ENCODE assay signal across 1 cellular context in the genomic region with DNA sequence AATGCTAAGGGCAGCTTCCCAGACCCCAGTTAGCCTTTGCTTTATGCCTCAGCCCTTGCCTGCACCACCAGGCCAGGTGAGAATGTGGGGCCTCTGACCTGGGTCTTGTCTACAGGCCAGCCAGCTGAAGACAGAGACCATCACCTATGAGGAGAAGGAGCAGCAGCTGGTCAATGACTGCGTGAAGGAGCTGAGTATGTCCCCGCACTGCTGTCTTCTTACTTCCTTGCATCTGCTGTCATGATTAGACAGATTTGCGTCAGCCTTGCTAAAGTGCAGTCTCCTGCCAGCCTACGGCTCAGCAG.
TF ChIP-seq lines count a peak whose summit lies in the region.

No MANE protein-coding gene starts in this region.

TF ChIP-seq in WTC11, 78 proteins besides CTCF, POLR2A, EP300 and RAD21 (continued from another document):
- TF ChIP-seq ZNF532 (CRISPR knock-in tag; IDR thresholded peaks at IDR 0.05; ENCODE audit: borderline replicate concordance) = no peak
- TF ChIP-seq GABPB1 (CRISPR knock-in tag; IDR thresholded peaks at IDR 0.05) = no peak
- TF ChIP-seq FOXJ3 (CRISPR knock-in tag; IDR thresholded peaks at IDR 0.05; ENCODE audit: borderline replicate concordance) = no peak
- TF ChIP-seq, protein P1, sequence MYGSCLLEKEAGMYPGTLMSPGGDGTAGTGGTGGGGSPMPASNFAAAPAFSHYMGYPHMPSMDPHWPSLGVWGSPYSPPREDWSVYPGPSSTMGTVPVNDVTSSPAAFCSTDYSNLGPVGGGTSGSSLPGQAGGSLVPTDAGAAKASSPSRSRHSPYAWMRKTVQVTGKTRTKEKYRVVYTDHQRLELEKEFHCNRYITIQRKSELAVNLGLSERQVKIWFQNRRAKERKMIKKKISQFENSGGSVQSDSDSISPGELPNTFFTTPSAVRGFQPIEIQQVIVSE (CRISPR knock-in tag; IDR thresholded peaks at IDR 0.05; ENCODE audit: borderline replicate concordance) = no peak
- TF ChIP-seq MYBL2 (CRISPR knock-in tag; IDR thresholded peaks at IDR 0.05) = no peak
- TF ChIP-seq ZNF396 (CRISPR knock-in tag; IDR thresholded peaks at IDR 0.05; ENCODE audit: borderline replicate concordance) = no peak
- no peak for TF ChIP-seq ELF4 (CRISPR knock-in tag; IDR thresholded peaks at IDR 0.05; ENCODE audit: low read depth)
- TF ChIP-seq MAX (CRISPR knock-in tag; IDR thresholded peaks at IDR 0.05) = no peak
- no peak for TF ChIP-seq ZNF219 (CRISPR knock-in tag; IDR thresholded peaks at IDR 0.05; ENCODE audit: borderline replicate concordance)
- TF ChIP-seq, protein P2, sequence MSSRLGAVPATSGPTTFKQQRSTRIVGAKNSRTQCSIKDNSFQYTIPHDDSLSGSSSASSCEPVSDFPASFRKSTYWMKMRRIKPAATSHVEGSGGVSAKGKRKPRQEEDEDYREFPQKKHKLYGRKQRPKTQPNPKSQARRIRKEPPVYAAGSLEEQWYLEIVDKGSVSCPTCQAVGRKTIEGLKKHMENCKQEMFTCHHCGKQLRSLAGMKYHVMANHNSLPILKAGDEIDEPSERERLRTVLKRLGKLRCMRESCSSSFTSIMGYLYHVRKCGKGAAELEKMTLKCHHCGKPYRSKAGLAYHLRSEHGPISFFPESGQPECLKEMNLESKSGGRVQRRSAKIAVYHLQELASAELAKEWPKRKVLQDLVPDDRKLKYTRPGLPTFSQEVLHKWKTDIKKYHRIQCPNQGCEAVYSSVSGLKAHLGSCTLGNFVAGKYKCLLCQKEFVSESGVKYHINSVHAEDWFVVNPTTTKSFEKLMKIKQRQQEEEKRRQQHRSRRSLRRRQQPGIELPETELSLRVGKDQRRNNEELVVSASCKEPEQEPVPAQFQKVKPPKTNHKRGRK (CRISPR knock-in tag; IDR thresholded peaks at IDR 0.05; ENCODE audit: borderline replicate concordance) = no peak
- TF ChIP-seq PRRX2 (CRISPR knock-in tag; IDR thresholded peaks at IDR 0.05) = no peak
- TF ChIP-seq NR3C1 (CRISPR knock-in tag; conservative IDR thresholded peaks at IDR 0.05; ENCODE audit: low read depth) = no peak
- no peak for TF ChIP-seq CREB1 (CRISPR knock-in tag; IDR thresholded peaks at IDR 0.05)
- TF ChIP-seq OVOL2 (CRISPR knock-in tag; IDR thresholded peaks at IDR 0.05; ENCODE audit: borderline replicate concordance) = no peak
- TF ChIP-seq, protein P3, sequence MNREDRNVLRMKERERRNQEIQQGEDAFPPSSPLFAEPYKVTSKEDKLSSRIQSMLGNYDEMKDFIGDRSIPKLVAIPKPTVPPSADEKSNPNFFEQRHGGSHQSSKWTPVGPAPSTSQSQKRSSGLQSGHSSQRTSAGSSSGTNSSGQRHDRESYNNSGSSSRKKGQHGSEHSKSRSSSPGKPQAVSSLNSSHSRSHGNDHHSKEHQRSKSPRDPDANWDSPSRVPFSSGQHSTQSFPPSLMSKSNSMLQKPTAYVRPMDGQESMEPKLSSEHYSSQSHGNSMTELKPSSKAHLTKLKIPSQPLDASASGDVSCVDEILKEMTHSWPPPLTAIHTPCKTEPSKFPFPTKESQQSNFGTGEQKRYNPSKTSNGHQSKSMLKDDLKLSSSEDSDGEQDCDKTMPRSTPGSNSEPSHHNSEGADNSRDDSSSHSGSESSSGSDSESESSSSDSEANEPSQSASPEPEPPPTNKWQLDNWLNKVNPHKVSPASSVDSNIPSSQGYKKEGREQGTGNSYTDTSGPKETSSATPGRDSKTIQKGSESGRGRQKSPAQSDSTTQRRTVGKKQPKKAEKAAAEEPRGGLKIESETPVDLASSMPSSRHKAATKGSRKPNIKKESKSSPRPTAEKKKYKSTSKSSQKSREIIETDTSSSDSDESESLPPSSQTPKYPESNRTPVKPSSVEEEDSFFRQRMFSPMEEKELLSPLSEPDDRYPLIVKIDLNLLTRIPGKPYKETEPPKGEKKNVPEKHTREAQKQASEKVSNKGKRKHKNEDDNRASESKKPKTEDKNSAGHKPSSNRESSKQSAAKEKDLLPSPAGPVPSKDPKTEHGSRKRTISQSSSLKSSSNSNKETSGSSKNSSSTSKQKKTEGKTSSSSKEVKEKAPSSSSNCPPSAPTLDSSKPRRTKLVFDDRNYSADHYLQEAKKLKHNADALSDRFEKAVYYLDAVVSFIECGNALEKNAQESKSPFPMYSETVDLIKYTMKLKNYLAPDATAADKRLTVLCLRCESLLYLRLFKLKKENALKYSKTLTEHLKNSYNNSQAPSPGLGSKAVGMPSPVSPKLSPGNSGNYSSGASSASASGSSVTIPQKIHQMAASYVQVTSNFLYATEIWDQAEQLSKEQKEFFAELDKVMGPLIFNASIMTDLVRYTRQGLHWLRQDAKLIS (CRISPR knock-in tag; IDR thresholded peaks at IDR 0.05; ENCODE audit: borderline replicate concordance) = no peak
- no peak for TF ChIP-seq ATF1 (CRISPR knock-in tag; IDR thresholded peaks at IDR 0.05)
- TF ChIP-seq FOXP4 (CRISPR knock-in tag; IDR thresholded peaks at IDR 0.05) = no peak
- TF ChIP-seq, protein P4, sequence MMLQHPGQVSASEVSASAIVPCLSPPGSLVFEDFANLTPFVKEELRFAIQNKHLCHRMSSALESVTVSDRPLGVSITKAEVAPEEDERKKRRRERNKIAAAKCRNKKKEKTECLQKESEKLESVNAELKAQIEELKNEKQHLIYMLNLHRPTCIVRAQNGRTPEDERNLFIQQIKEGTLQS (CRISPR knock-in tag; conservative IDR thresholded peaks at IDR 0.05) = no peak
